Comparison of ENCODE assay signal across 8 cellular contexts in genomic region chr10:29858352-29859267, GRCh38.
DNase-seq lines count a peak whose midpoint lies in the region; ATAC-seq and TF ChIP-seq lines count a peak whose summit lies in the region.
"Had no signal": no experiment of that assay in that cellular context is flagged by ENCODE, and none has a peak within 500 bp of the region (broad histone marks: within the 10 kb centered on the region; RNA-seq: fewer than 3 reads in every experiment).

No MANE protein-coding gene starts in this region.

- H3K27me3 ChIP-seq in GM23338 (ENCODE audit: insufficient read depth) (no peaks in the 10 kb centered on the region), RWPE2 (ENCODE audit: insufficient read depth, poor library complexity, severe bottlenecking) (no peaks in the 10 kb centered on the region)

- TF ChIP-seq CTCF in GM23338 (conservative IDR thresholded peaks at IDR 0.05; ENCODE audit: low read depth in 2 of 2) (peak; percentile 61 to 67), RWPE2 (IDR thresholded peaks at IDR 0.05; ENCODE audit: poor library complexity, severe bottlenecking) (peak; percentile 88), progenitor cell of endocrine pancreas (IDR thresholded peaks at IDR 0.05; ENCODE audit: unreplicated experiment) (peak; percentile 74)

- H3K36me3 ChIP-seq in GM23338 (ENCODE audit: insufficient read depth) = no peaks in the 10 kb centered on the region
- no peaks in the 10 kb centered on the region for H3K36me3 ChIP-seq in RWPE2 (ENCODE audit: low read depth)

- peak; percentile 60 for ATAC-seq in GM23338
- ATAC-seq in RWPE2 (ENCODE audit: low read depth) = peak; percentile 29
- no peak for ATAC-seq in GM21515 (IDR thresholded peaks at IDR 0.05; ENCODE audit: unreplicated experiment)
- ATAC-seq in GM19324 (IDR thresholded peaks at IDR 0.05; ENCODE audit: low FRiP score, unreplicated experiment) = no peak

- no peaks in the 10 kb centered on the region for H3K9me3 Mint-ChIP-seq in GM23338
- H3K9me3 Mint-ChIP-seq in progenitor cell of endocrine pancreas (ENCODE audit: low read depth) = no peaks in the 10 kb centered on the region

- H3K9me2 ChIP-seq in GM23338 (ENCODE audit: insufficient read depth) = no peaks in the 10 kb centered on the region

- peaks cover 8% of the 10 kb centered on the region for H3K27me3 Mint-ChIP-seq in GM23338 (ENCODE audit: insufficient read depth, low read depth, poor library complexity)
- H3K27me3 Mint-ChIP-seq in progenitor cell of endocrine pancreas = peaks cover 5% of the 10 kb centered on the region

- no peak overlapping the region for H3K4me2 ChIP-seq in GM23338

- H3K4me3 Mint-ChIP-seq in GM23338 (no peak overlapping the region), progenitor cell of endocrine pancreas (ENCODE audit: low read depth) (peak overlapping the region; percentile 39)

- H3F3A ChIP-seq in GM23338 (replicated peaks; ENCODE audit: low read depth) = no peaks in the 10 kb centered on the region

- no peaks in the 10 kb centered on the region for H3K4me1 ChIP-seq in GM23338 (ENCODE audit: insufficient read depth)
- H3K4me1 ChIP-seq in RWPE2 (ENCODE audit: insufficient read depth, poor library complexity, severe bottlenecking) = peaks cover 40% of the 10 kb centered on the region

- H3K79me2 ChIP-seq in GM23338 (replicated peaks; ENCODE audit: insufficient read depth) = no peaks in the 10 kb centered on the region

- H3K36me3 Mint-ChIP-seq in GM23338 (ENCODE audit: low read depth) (no peaks in the 10 kb centered on the region), progenitor cell of endocrine pancreas (ENCODE audit: insufficient read depth) (no peaks in the 10 kb centered on the region)

- peak overlapping the region; percentile 83 for H2AFZ ChIP-seq in GM23338

- peak; percentile 72 for DNase-seq in GM23338 (ENCODE audit: low spot score)
- DNase-seq in RWPE2 (ENCODE audit: low spot score) = no peak
- DNase-seq in fibroblast of the conjunctiva (ENCODE audit: low read depth) = peak; percentile 67
- DNase-seq in progenitor cell of endocrine pancreas (ENCODE audit: low spot score, unreplicated experiment) = peak; percentile 19
- DNase-seq in activated CD4-positive, alpha-beta T cell treated with anti-CD3 and anti-CD28 coated beads for 48 hours = no peak

- H3K9me3 ChIP-seq in RWPE2 (ENCODE audit: severe bottlenecking) = no peaks in the 10 kb centered on the region

- no peak overlapping the region for H3K27ac Mint-ChIP-seq in GM23338
- peak overlapping the region; percentile 25 for H3K27ac Mint-ChIP-seq in progenitor cell of endocrine pancreas

- H3K4me3 ChIP-seq in GM23338 (no peak overlapping the region), RWPE2 (ENCODE audit: severe bottlenecking) (no peak overlapping the region)
- H3K4me3 ChIP-seq: skin epidermis had no signal

- H3K4me1 Mint-ChIP-seq in GM23338 (peaks cover 8% of the 10 kb centered on the region), progenitor cell of endocrine pancreas (ENCODE audit: low read depth) (peaks cover 12% of the 10 kb centered on the region)

- H3K27ac ChIP-seq in GM23338 (ENCODE audit: low read depth) = no peak overlapping the region
- H3K27ac ChIP-seq in RWPE2 (ENCODE audit: poor library complexity, severe bottlenecking) = peak overlapping the region; percentile 61

- no peaks in the 10 kb centered on the region for H4K20me1 ChIP-seq in GM23338 (replicated peaks; ENCODE audit: insufficient read depth)

TF ChIP-seq in GM23338, 12 proteins besides CTCF, POLR2A, EP300 and RAD21 (continues in another document):
- TF ChIP-seq STAT1 (IDR thresholded peaks at IDR 0.05; ENCODE audit: unreplicated experiment) (no peak), ZNF114 (CRISPR knock-in tag; IDR thresholded peaks at IDR 0.05) (no peak), EZH2phosphoT487 (IDR thresholded peaks at IDR 0.05; ENCODE audit: unreplicated experiment) (no peak), ETS1 (IDR thresholded peaks at IDR 0.05) (no peak), JUNB (IDR thresholded peaks at IDR 0.05; ENCODE audit: unreplicated experiment) (no peak), ZNF331 (CRISPR knock-in tag; IDR thresholded peaks at IDR 0.05; ENCODE audit: low read depth) (no peak), CREB1 (CRISPR knock-in tag; IDR thresholded peaks at IDR 0.05; ENCODE audit: low read depth) (no peak), EZH2 (IDR thresholded peaks at IDR 0.05; ENCODE audit: low read depth, unreplicated experiment) (no peak), ZNF462 (CRISPR knock-in tag; IDR thresholded peaks at IDR 0.05) (no peak), POLR2AphosphoS5 (IDR thresholded peaks at IDR 0.05; ENCODE audit: low read depth) (no peak), NANOG (IDR thresholded peaks at IDR 0.05; ENCODE audit: borderline replicate concordance) (no peak)

Comparison
In these comparisons a context has a peak if more than half of its experiments do, and no peak if none do; other contexts are left out.
1. ATAC-seq: peak in GM23338 (single experiment) and RWPE2 (single experiment); none in GM21515 (single experiment) and GM19324 (single experiment).
2. DNase-seq: peak in GM23338 (single experiment), fibroblast of the conjunctiva (single experiment) and progenitor cell of endocrine pancreas (single experiment); none in RWPE2 (single experiment) and activated CD4-positive, alpha-beta T cell treated with anti-CD3 and anti-CD28 coated beads for 48 hours (single experiment).
3. Peak in every context shown above with its lines, with median percentiles within 50 percentile points of each other: CTCF ChIP-seq.